9 cellular contexts compared by ENCODE assay signal in the genomic region with DNA sequence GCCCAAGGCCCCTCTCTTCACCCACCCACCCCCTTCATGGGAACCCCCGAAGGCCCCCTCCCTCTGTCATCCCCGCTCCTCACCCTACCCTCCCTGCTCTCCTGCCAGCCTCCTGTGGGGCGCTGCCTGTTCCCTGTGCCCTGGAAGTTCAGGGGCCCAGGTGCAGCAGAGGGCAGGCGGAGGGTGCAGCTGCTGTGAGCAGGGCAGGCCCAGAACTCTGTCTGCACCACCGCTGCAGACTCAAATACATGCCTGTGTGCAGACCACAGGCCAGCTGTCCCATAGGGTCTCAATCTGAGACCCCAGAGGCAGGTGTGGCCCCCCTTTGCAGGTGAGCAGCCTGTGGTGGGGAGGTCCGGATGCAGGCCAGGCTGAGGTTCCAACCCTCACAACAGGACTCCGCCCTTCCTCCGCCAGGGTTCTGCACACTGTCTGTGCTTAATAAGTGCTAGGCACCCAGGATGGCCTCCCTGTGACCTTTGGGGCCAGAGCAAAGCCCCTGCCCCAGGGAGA.
A peak's percentile ranks its signal among the peaks of the same experiment; 100 is the strongest.
DNase-seq lines count a peak whose midpoint lies in the region; ATAC-seq and TF ChIP-seq lines count a peak whose summit lies in the region.
"Had no signal": no experiment of that assay in that cellular context is flagged by ENCODE, and none has a peak within 500 bp of the region (broad histone marks: within the 10 kb centered on the region; RNA-seq: fewer than 3 reads in every experiment).

No MANE protein-coding gene starts in this region.

- H3K4me3 ChIP-seq in right cardiac atrium (ENCODE audit: low read length), result no peak overlapping the region
- H3K4me3 ChIP-seq in suprapubic skin, result no peak overlapping the region

- H3K9me3 ChIP-seq in right cardiac atrium (ENCODE audit: control insufficient read depth, low read length) (no peaks in the 10 kb centered on the region), suprapubic skin (no peaks in the 10 kb centered on the region)
- H3K9me3 ChIP-seq: breast epithelium had no signal

- no peaks in the 10 kb centered on the region for H3K36me3 ChIP-seq in suprapubic skin
- H3K36me3 ChIP-seq: breast epithelium had no signal

- TF ChIP-seq CTCF in suprapubic skin (IDR thresholded peaks at IDR 0.05), result no peak

- H3K4me1 ChIP-seq in right cardiac atrium (ENCODE audit: control insufficient read depth, insufficient read depth, low read length), result no peaks in the 10 kb centered on the region
- peaks cover 28% of the 10 kb centered on the region for H3K4me1 ChIP-seq in suprapubic skin

- H3K27me3 ChIP-seq in right cardiac atrium (ENCODE audit: control insufficient read depth, insufficient read depth) (no peaks in the 10 kb centered on the region), suprapubic skin (no peaks in the 10 kb centered on the region)
- H3K27me3 ChIP-seq: breast epithelium had no signal

- TF ChIP-seq EP300 in suprapubic skin (IDR thresholded peaks at IDR 0.05), result no peak

- peak; percentile 13 for DNase-seq in activated CD4-positive, alpha-beta T cell treated with anti-CD3 and anti-CD28 coated beads for 1 hour
- no peak for DNase-seq in activated CD4-positive, alpha-beta T cell treated with anti-CD3 and anti-CD28 coated beads, Interleukin-2, amount 50 U/mL, for 4 hours
- peak; percentile 70 for DNase-seq in activated effector memory CD4-positive, alpha-beta T cell treated with anti-CD3 and anti-CD28 coated beads, Interleukin-2, amount 50 U/mL, for 16 hours
- peak in 2 of 3 donors; percentile 62 to 63 for DNase-seq in right cardiac atrium
- DNase-seq in suprapubic skin (ENCODE audit: low spot score in 2 of 2), result peak in 1 of 2 donors; percentile 63
- DNase-seq in kidney tubule cell (ENCODE audit: low spot score), result no peak

- no peak for TF ChIP-seq POLR2A in suprapubic skin (IDR thresholded peaks at IDR 0.05)

- ATAC-seq in right cardiac atrium, result no peak
- no peak for ATAC-seq in GM18907 (IDR thresholded peaks at IDR 0.05; ENCODE audit: unreplicated experiment)
- no peak for ATAC-seq in GM18511 (IDR thresholded peaks at IDR 0.05; ENCODE audit: unreplicated experiment)

- WGBS in right cardiac atrium, result 91% methylated on average over 8 of the region's 8 CpGs
- 69% methylated on average over 8 of the region's 8 CpGs for WGBS in suprapubic skin

- H3K27ac ChIP-seq in right cardiac atrium (ENCODE audit: low read length) (no peak overlapping the region), suprapubic skin (peak overlapping the region; percentile 82)

- intact Hi-C loops in right cardiac atrium (cut with DNase I), result no loop called here

Comparison
In these comparisons a context has a peak if more than half of its experiments do, and no peak if none do; other contexts are left out.
1. DNase-seq: peak in activated CD4-positive, alpha-beta T cell treated with anti-CD3 and anti-CD28 coated beads for 1 hour (single experiment), activated effector memory CD4-positive, alpha-beta T cell treated with anti-CD3 and anti-CD28 coated beads, Interleukin-2, amount 50 U/mL, for 16 hours (single experiment) and right cardiac atrium (2 of 3); none in activated CD4-positive, alpha-beta T cell treated with anti-CD3 and anti-CD28 coated beads, Interleukin-2, amount 50 U/mL, for 4 hours (0 of 2) and kidney tubule cell (single experiment).